In the genomic region with DNA sequence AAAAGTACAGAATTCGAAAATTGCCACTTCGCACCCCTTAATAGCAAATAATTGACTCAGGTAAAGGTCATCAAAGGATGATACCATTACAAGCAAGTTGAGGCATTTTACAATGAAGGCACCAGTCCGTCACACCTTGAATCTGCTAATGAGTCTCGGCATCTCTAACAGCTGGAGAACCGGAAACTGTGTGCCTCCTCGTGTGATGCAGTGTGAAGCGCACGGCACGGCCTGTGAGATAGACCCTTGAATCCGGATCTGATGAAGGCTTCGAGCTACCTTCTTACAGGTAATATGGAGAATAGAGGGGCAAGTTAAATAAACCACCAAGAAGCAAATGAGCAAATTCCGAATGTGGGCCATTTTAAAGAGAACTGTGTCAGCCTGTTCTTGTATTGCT, we compare ENCODE assay signal across 14 cellular contexts.
"Had no signal": no experiment of that assay in that cellular context is flagged by ENCODE, and none has a peak within 500 bp of the region (broad histone marks: within the 10 kb centered on the region; RNA-seq: fewer than 3 reads in every experiment).

No MANE protein-coding gene starts in this region.

- H2AFZ ChIP-seq: parathyroid adenoma had no signal

- H3K4me3 ChIP-seq: gastrocnemius medialis, tibial nerve, uterus had no signal

- H3K4me1 ChIP-seq: gastrocnemius medialis, parathyroid adenoma, tibial nerve, uterus had no signal

- H3K36me3 ChIP-seq: brain microvascular endothelial cell, gastrocnemius medialis, neutrophil, tibial nerve, uterus had no signal

- H3K9me3 Mint-ChIP-seq: activated CD4-positive, alpha-beta T cell treated with anti-CD3 and anti-CD28 coated beads, Interleukin-2, amount 10 ng/mL, durations not matched to agents 24 days and 14 days; activated naive CD8-positive, alpha-beta T cell treated with anti-CD3 and anti-CD28 coated beads for 36 hours; T-helper 2 cell treated with Interferon-gamma antibody and Interleukin-4, amounts not matched to agents 5 μg/mL and 100 μg/mL, for 36 hours had no signal

- H3K9me3 ChIP-seq: gastrocnemius medialis, neutrophil, tibial nerve, uterus had no signal

- H3K27me3 Mint-ChIP-seq: activated naive CD8-positive, alpha-beta T cell treated with anti-CD3 and anti-CD28 coated beads for 36 hours had no signal

- H3K36me3 Mint-ChIP-seq: activated naive CD8-positive, alpha-beta T cell treated with anti-CD3 and anti-CD28 coated beads for 36 hours had no signal

- DNase-seq: activated CD4-positive, alpha-beta T cell treated with anti-CD3 and anti-CD28 coated beads, Interleukin-2, amount 10 ng/mL, durations not matched to agents 24 days and 14 days; activated CD4-positive, CD25-positive, alpha-beta regulatory T cell; activated CD8-positive, alpha-beta T cell treated with anti-CD3 and anti-CD28 coated beads, Interleukin-2, amount 10 ng/mL, durations not matched to agents 7 days and 5 days; activated naive CD8-positive, alpha-beta T cell treated with anti-CD3 and anti-CD28 coated beads for 36 hours; brain microvascular endothelial cell; gastrocnemius medialis; islet precursor cell; stimulated activated CD4-positive, alpha-beta T cell treated with anti-CD3 and anti-CD28 coated beads, Interleukin-12 subunit alpha, Interleukin-12 subunit beta, amount 100 ng/mL, for 4 hours; stimulated activated CD4-positive, alpha-beta T cell treated with anti-CD3 and anti-CD28 coated beads, Interleukin-2, amount 100 ng/mL, for 24 hours had no signal

- H3K27me3 ChIP-seq: brain microvascular endothelial cell, gastrocnemius medialis, neutrophil, tibial nerve, uterus had no signal

- H3K9ac ChIP-seq: parathyroid adenoma had no signal

- ATAC-seq: activated CD8-positive, alpha-beta T cell treated with anti-CD3 and anti-CD28 coated beads, Interleukin-2, amount 10 ng/mL, durations not matched to agents 7 days and 5 days; gastrocnemius medialis had no signal

- H3K4me1 Mint-ChIP-seq: activated CD4-positive, alpha-beta T cell treated with anti-CD3 and anti-CD28 coated beads, Interleukin-2, amount 10 ng/mL, durations not matched to agents 24 days and 14 days; activated naive CD8-positive, alpha-beta T cell treated with anti-CD3 and anti-CD28 coated beads for 36 hours had no signal

- H3K27ac Mint-ChIP-seq: activated CD4-positive, alpha-beta T cell treated with anti-CD3 and anti-CD28 coated beads, Interleukin-2, amount 10 ng/mL, durations not matched to agents 24 days and 14 days; activated CD8-positive, alpha-beta T cell treated with anti-CD3 and anti-CD28 coated beads, Interleukin-2, amount 10 ng/mL, durations not matched to agents 7 days and 5 days; activated naive CD8-positive, alpha-beta T cell treated with anti-CD3 and anti-CD28 coated beads for 36 hours; T-helper 2 cell treated with Interferon-gamma antibody and Interleukin-4, amounts not matched to agents 5 μg/mL and 100 μg/mL, for 36 hours had no signal

- H3K27ac ChIP-seq: brain microvascular endothelial cell, gastrocnemius medialis, neutrophil, parathyroid adenoma, tibial nerve, uterus had no signal

- H3K79me2 ChIP-seq: parathyroid adenoma had no signal

- H3K4me3 Mint-ChIP-seq: activated CD4-positive, alpha-beta T cell treated with anti-CD3 and anti-CD28 coated beads, Interleukin-2, amount 10 ng/mL, durations not matched to agents 24 days and 14 days; activated CD8-positive, alpha-beta T cell treated with anti-CD3 and anti-CD28 coated beads, Interleukin-2, amount 10 ng/mL, durations not matched to agents 7 days and 5 days; activated naive CD8-positive, alpha-beta T cell treated with anti-CD3 and anti-CD28 coated beads for 36 hours; T-helper 2 cell treated with Interferon-gamma antibody and Interleukin-4, amounts not matched to agents 5 μg/mL and 100 μg/mL, for 36 hours had no signal
